ENCODE assay signal across 1 cellular context in genomic region chr12:63714409-63714808, GRCh38. TPM values are rescaled to one million over a fixed set of nuclear protein-coding genes. Genes with fewer than 3 reads are reported as not detected.
"Had no signal": no experiment of that assay in that cellular context is flagged by ENCODE, and none has a peak within 500 bp of the region (broad histone marks: within the 10 kb centered on the region; RNA-seq: fewer than 3 reads in every experiment).

No MANE protein-coding gene starts in this region.

RNA-seq across cellular contexts. Expression of gene DPY19L2, which starts 46.1 kb away (rescaled TPM):
- total RNA-seq: PC-9 had no signal
